ENCODE assay signal across 13 cellular contexts in the genomic region with DNA sequence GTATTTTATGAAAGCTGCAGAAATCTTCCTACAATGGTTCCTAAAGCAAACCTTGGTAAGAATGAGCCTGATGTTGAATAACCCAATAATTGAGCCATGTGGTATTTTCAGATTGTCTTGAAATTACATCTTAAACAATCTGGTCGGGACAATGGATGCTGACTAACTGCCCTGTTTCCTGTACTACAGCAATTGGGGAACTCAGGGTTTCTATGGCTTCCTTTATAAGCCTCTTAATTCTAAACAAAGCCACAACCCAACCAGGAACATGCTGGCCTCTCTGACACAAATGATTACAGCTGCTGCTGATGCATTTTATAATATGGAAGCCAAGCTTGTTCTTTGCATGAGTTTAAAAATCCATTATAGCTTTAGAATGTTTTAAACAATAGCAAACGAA. TPM values are rescaled to one million over a fixed set of nuclear protein-coding genes. Genes with fewer than 3 reads are reported as not detected.
DNase-seq lines count a peak whose midpoint lies in the region; ATAC-seq lines count a peak whose summit lies in the region.
"Had no signal": no experiment of that assay in that cellular context is flagged by ENCODE, and none has a peak within 500 bp of the region (broad histone marks: within the 10 kb centered on the region; RNA-seq: fewer than 3 reads in every experiment).

No MANE protein-coding gene starts in this region.

- H3K27me3 Mint-ChIP-seq in activated CD8-positive, alpha-beta T cell treated with anti-CD3 and anti-CD28 coated beads, Interleukin-2, amount 10 ng/mL, durations not matched to agents 7 days and 5 days (ENCODE audit: low read depth) = peaks cover 15% of the 10 kb centered on the region
- H3K27me3 Mint-ChIP-seq in naive thymus-derived CD4-positive, alpha-beta T cell = peaks cover under 1 to 41% (median 7%) of the 10 kb centered on the region in 5 donors

- DNase-seq in NCI-H1436 treated with DMSO at 0.1 percent for 48 hours (lab: John Stamatoyannopoulos, UW) (peak; percentile 3), activated gamma-delta T cell treated with Interleukin-2 at 50 U/mL for 16 hours (no peak), nucleus accumbens (lab: John Stamatoyannopoulos, UW) (no peak)
- peak; percentile 45 for DNase-seq in activated CD8-positive, alpha-beta T cell treated with anti-CD3 and anti-CD28 coated beads, Interleukin-2, amount 10 ng/mL, durations not matched to agents 7 days and 5 days
- DNase-seq in naive thymus-derived CD4-positive, alpha-beta T cell = no peak
- DNase-seq: activated naive CD4-positive, alpha-beta T cell treated with anti-CD3 and anti-CD28 coated beads, Interleukin-2, amount 50 U/mL, for 16 hours; cortex of kidney; glutamatergic neuron; left ventricle myocardium superior; NCI-H1694 treated with DMSO at 0.1 percent for 48 hours had no signal

- no peak overlapping the region for H3K27ac ChIP-seq in naive thymus-derived CD4-positive, alpha-beta T cell (ENCODE audit: low read depth, low read length)
- H3K27ac ChIP-seq: RWPE1 had no signal

- ATAC-seq in GM18907 (IDR thresholded peaks at IDR 0.05; ENCODE audit: unreplicated experiment) (peak; percentile 46), HG02642 (IDR thresholded peaks at IDR 0.05; ENCODE audit: poor library complexity, unreplicated experiment) (no peak)
- peak; percentile 69 for ATAC-seq in activated CD8-positive, alpha-beta T cell treated with anti-CD3 and anti-CD28 coated beads, Interleukin-2, amount 10 ng/mL, durations not matched to agents 7 days and 5 days
- ATAC-seq in naive thymus-derived CD4-positive, alpha-beta T cell = peak; percentile 52
- ATAC-seq: left ventricle myocardium superior had no signal

- no peaks in the 10 kb centered on the region for H3K36me3 ChIP-seq in naive thymus-derived CD4-positive, alpha-beta T cell (ENCODE audit: control insufficient read depth in 2 of 3, insufficient read depth in 3 of 3, low read length in 3 of 3)

- H3K9me3 ChIP-seq in naive thymus-derived CD4-positive, alpha-beta T cell (ENCODE audit: control insufficient read depth in 2 of 3, low read length in 3 of 3) = no peaks in the 10 kb centered on the region

- no peaks in the 10 kb centered on the region for H3K27me3 ChIP-seq in naive thymus-derived CD4-positive, alpha-beta T cell (ENCODE audit: control insufficient read depth in 2 of 2, insufficient read depth in 2 of 2, low read length in 2 of 2)

- no peak overlapping the region for H3K4me3 ChIP-seq in naive thymus-derived CD4-positive, alpha-beta T cell (ENCODE audit: low read length)

- H3K4me1 Mint-ChIP-seq in activated CD8-positive, alpha-beta T cell treated with anti-CD3 and anti-CD28 coated beads, Interleukin-2, amount 10 ng/mL, durations not matched to agents 7 days and 5 days (ENCODE audit: low read depth) = peaks cover 29% of the 10 kb centered on the region
- peaks cover 0 to 53% (median 0%) of the 10 kb centered on the region in 7 donors for H3K4me1 Mint-ChIP-seq in naive thymus-derived CD4-positive, alpha-beta T cell

- POLR2A ChIA-PET in activated CD8-positive, alpha-beta T cell treated with anti-CD3 and anti-CD28 coated beads, Interleukin-2, amount 10 ng/mL, durations not matched to agents 7 days and 5 days (lab: Charles Lee) = interaction anchor here (0.6 to 0.8 kb wide), 2 partner anchors 133 to 526 kb away, joined by 3 to 9 read pairs; no protein-coding TSS in a partner anchor
- POLR2A ChIA-PET in naive thymus-derived CD4-positive, alpha-beta T cell (lab: Charles Lee) = no interaction called here

- intact Hi-C loops in naive thymus-derived CD4-positive, alpha-beta T cell (cut with micrococcal nuclease) = loop anchor here (1.0 to 10.0 kb wide), 5 partner anchors 28 to 417 kb away; partner anchors contain the start of gene EPB41L4B (in 1 of the 2)

- no peaks in the 10 kb centered on the region for H3K9me3 Mint-ChIP-seq in activated CD8-positive, alpha-beta T cell treated with anti-CD3 and anti-CD28 coated beads, Interleukin-2, amount 10 ng/mL, durations not matched to agents 7 days and 5 days (ENCODE audit: insufficient read depth)
- H3K9me3 Mint-ChIP-seq in naive thymus-derived CD4-positive, alpha-beta T cell = no peaks in the 10 kb centered on the region

- no peak overlapping the region for H3K27ac Mint-ChIP-seq in activated CD8-positive, alpha-beta T cell treated with anti-CD3 and anti-CD28 coated beads, Interleukin-2, amount 10 ng/mL, durations not matched to agents 7 days and 5 days
- peak overlapping the region in 1 of 9 donors; percentile 84 for H3K27ac Mint-ChIP-seq in naive thymus-derived CD4-positive, alpha-beta T cell

- H3K36me3 Mint-ChIP-seq in activated CD8-positive, alpha-beta T cell treated with anti-CD3 and anti-CD28 coated beads, Interleukin-2, amount 10 ng/mL, durations not matched to agents 7 days and 5 days (ENCODE audit: low read depth) = no peaks in the 10 kb centered on the region
- peaks cover 0 to 2% (median 0%) of the 10 kb centered on the region in 5 donors for H3K36me3 Mint-ChIP-seq in naive thymus-derived CD4-positive, alpha-beta T cell

- H3K4me3 Mint-ChIP-seq in activated CD8-positive, alpha-beta T cell treated with anti-CD3 and anti-CD28 coated beads, Interleukin-2, amount 10 ng/mL, durations not matched to agents 7 days and 5 days = no peak overlapping the region
- H3K4me3 Mint-ChIP-seq in naive thymus-derived CD4-positive, alpha-beta T cell = no peak overlapping the region

- CTCF ChIA-PET in activated CD8-positive, alpha-beta T cell treated with anti-CD3 and anti-CD28 coated beads, Interleukin-2, amount 10 ng/mL, durations not matched to agents 7 days and 5 days (lab: Charles Lee) = interaction anchor here (0.9 to 9.0 kb wide), 9 partner anchors 11 to 386 kb away, joined by 3 to 206 read pairs (median 4); no protein-coding TSS in a partner anchor
- CTCF ChIA-PET in naive thymus-derived CD4-positive, alpha-beta T cell (lab: Charles Lee) = no interaction called here

- no peaks in the 10 kb centered on the region for H3K4me1 ChIP-seq in naive thymus-derived CD4-positive, alpha-beta T cell (ENCODE audit: control insufficient read depth in 2 of 2, insufficient read depth in 2 of 2, low read length in 2 of 2)

RNA-seq across cellular contexts. Expression of gene PTPN3, which starts 30.2 kb away (rescaled TPM):
- total RNA-seq in activated CD8-positive, alpha-beta T cell treated with anti-CD3 and anti-CD28 coated beads, Interleukin-2, amount 10 ng/mL, durations not matched to agents 7 days and 5 days = under 1 TPM in 1 of 2 experiments, not detected in 1; 0.03 TPM
- under 1 TPM in 1 of 5 experiments, not detected in 4; 0.89 TPM for total RNA-seq in naive thymus-derived CD4-positive, alpha-beta T cell
- polyA plus RNA-seq in naive thymus-derived CD4-positive, alpha-beta T cell = not detected

Comparison
In these comparisons a context has a peak if more than half of its experiments do, and no peak if none do; other contexts are left out.
1. DNase-seq: peak in NCI-H1436 treated with DMSO at 0.1 percent for 48 hours (single experiment) and activated CD8-positive, alpha-beta T cell treated with anti-CD3 and anti-CD28 coated beads, Interleukin-2, amount 10 ng/mL, durations not matched to agents 7 days and 5 days (single experiment); none in naive thymus-derived CD4-positive, alpha-beta T cell (0 of 9), activated gamma-delta T cell treated with Interleukin-2 at 50 U/mL for 16 hours (single experiment) and nucleus accumbens (0 of 56).